ENCODE assay signal across 25 cellular contexts in genomic region chr12:95164656-95165055, GRCh38. TPM values are rescaled to one million over a fixed set of nuclear protein-coding genes. Genes with fewer than 3 reads are reported as not detected.
DNase-seq lines count a peak whose midpoint lies in the region; ATAC-seq and TF ChIP-seq lines count a peak whose summit lies in the region.
"Had no signal": no experiment of that assay in that cellular context is flagged by ENCODE, and none has a peak within 500 bp of the region (broad histone marks: within the 10 kb centered on the region; RNA-seq: fewer than 3 reads in every experiment).

No MANE protein-coding gene starts in this region.

- no peaks in the 10 kb centered on the region for H4K20me1 ChIP-seq in fibroblast of lung (ENCODE audit: control insufficient read depth, extremely low read depth, insufficient read depth, low read length)

- H3K9ac ChIP-seq in fibroblast of lung (ENCODE audit: insufficient read depth, low read length): no peak overlapping the region
- no peak overlapping the region for H3K9ac ChIP-seq in parathyroid adenoma

- H3K9me3 Mint-ChIP-seq in Caco-2 (ENCODE audit: unreplicated experiment): no peaks in the 10 kb centered on the region
- H3K9me3 Mint-ChIP-seq: activated B cell treated with CpG ODN at 0.5 μM for 24 hours; activated CD8-positive, alpha-beta T cell treated with anti-CD3 and anti-CD28 coated beads for 36 hours; activated naive CD4-positive, alpha-beta T cell treated with anti-CD3 and anti-CD28 coated beads, Interleukin-2, amount 50 U/mL, for 24 hours; activated T-cell treated with anti-CD3 and anti-CD28 coated beads, Interleukin-2, amount 50 U/mL, for 4 hours; CD4-positive, alpha-beta memory T cell; natural killer cell treated with Interleukin-12 subunit alpha and Interleukin-12 subunit beta and Interleukin-15 and Interleukin-18, amount 100 ng/mL, for 72 hours; stimulated activated memory B cell treated with anti-CD40 and anti-IgM and Interleukin-4, amounts not matched to agents 10 μg/mL and 1 μg/mL and 100 μg/mL, for 72 hours; T-helper 2 cell treated with Interferon-gamma antibody and Interleukin-4, amounts not matched to agents 5 μg/mL and 100 μg/mL, for 36 hours had no signal

- peak; percentile 52; the same call in 2 of the 3 replicates for ATAC-seq in RWPE2 (ENCODE audit: low read depth)
- ATAC-seq: activated CD8-positive, alpha-beta T cell treated with anti-CD3 and anti-CD28 coated beads for 36 hours; activated T-cell treated with anti-CD3 and anti-CD28 coated beads, Interleukin-2, amount 50 U/mL, for 4 hours; natural killer cell treated with Interleukin-12 subunit alpha and Interleukin-12 subunit beta and Interleukin-15 and Interleukin-18, amount 100 ng/mL, for 72 hours; stimulated activated memory B cell treated with anti-CD40 and anti-IgM and Interleukin-4, amounts not matched to agents 10 μg/mL and 1 μg/mL and 100 μg/mL, for 72 hours had no signal

- H3K27ac ChIP-seq in RWPE2 (ENCODE audit: poor library complexity, severe bottlenecking) (peak overlapping the region; percentile 56), fibroblast of lung (ENCODE audit: insufficient read depth, low read length) (no peak overlapping the region), parathyroid adenoma (no peak overlapping the region), thyroid gland (no peak overlapping the region), prostate gland (peak overlapping the region in 1 of 2 donors; percentile 29)
- H3K27ac ChIP-seq: breast epithelium, thoracic aorta had no signal

- H3K27ac Mint-ChIP-seq in Caco-2 (ENCODE audit: unreplicated experiment): peak overlapping the region; percentile 71
- H3K27ac Mint-ChIP-seq: activated B cell treated with CpG ODN at 0.5 μM for 24 hours; activated CD8-positive, alpha-beta T cell treated with anti-CD3 and anti-CD28 coated beads for 36 hours; activated naive CD4-positive, alpha-beta T cell treated with anti-CD3 and anti-CD28 coated beads, Interleukin-2, amount 50 U/mL, for 24 hours; CD4-positive, alpha-beta memory T cell; natural killer cell treated with Interleukin-12 subunit alpha and Interleukin-12 subunit beta and Interleukin-15 and Interleukin-18, amount 100 ng/mL, for 72 hours; stimulated activated memory B cell treated with anti-CD40 and anti-IgM and Interleukin-4, amounts not matched to agents 10 μg/mL and 1 μg/mL and 100 μg/mL, for 72 hours; T-helper 2 cell treated with Interferon-gamma antibody and Interleukin-4, amounts not matched to agents 5 μg/mL and 100 μg/mL, for 36 hours had no signal

- peaks cover 19% of the 10 kb centered on the region for H3K36me3 Mint-ChIP-seq in Caco-2 (ENCODE audit: insufficient read depth, unreplicated experiment)
- H3K36me3 Mint-ChIP-seq: CD4-positive, alpha-beta memory T cell; natural killer cell treated with Interleukin-12 subunit alpha and Interleukin-12 subunit beta and Interleukin-15 and Interleukin-18, amount 100 ng/mL, for 72 hours had no signal

- TF ChIP-seq POLR2A in thyroid gland (IDR thresholded peaks at IDR 0.05) (no peak), prostate gland (IDR thresholded peaks at IDR 0.05) (no peak)

- H3K4me3 Mint-ChIP-seq in Caco-2 (ENCODE audit: unreplicated experiment): peak overlapping the region; percentile 71
- H3K4me3 Mint-ChIP-seq: activated B cell treated with CpG ODN at 0.5 μM for 24 hours; activated CD8-positive, alpha-beta T cell treated with anti-CD3 and anti-CD28 coated beads for 36 hours; activated naive CD4-positive, alpha-beta T cell treated with anti-CD3 and anti-CD28 coated beads, Interleukin-2, amount 50 U/mL, for 24 hours; activated T-cell treated with anti-CD3 and anti-CD28 coated beads, Interleukin-2, amount 50 U/mL, for 4 hours; CD4-positive, alpha-beta memory T cell; natural killer cell treated with Interleukin-12 subunit alpha and Interleukin-12 subunit beta and Interleukin-15 and Interleukin-18, amount 100 ng/mL, for 72 hours; stimulated activated memory B cell treated with anti-CD40 and anti-IgM and Interleukin-4, amounts not matched to agents 10 μg/mL and 1 μg/mL and 100 μg/mL, for 72 hours; T-helper 2 cell treated with Interferon-gamma antibody and Interleukin-4, amounts not matched to agents 5 μg/mL and 100 μg/mL, for 36 hours had no signal

- no peaks in the 10 kb centered on the region for H3K27me3 Mint-ChIP-seq in Caco-2 (ENCODE audit: insufficient read depth, unreplicated experiment)
- H3K27me3 Mint-ChIP-seq: activated B cell treated with CpG ODN at 0.5 μM for 24 hours; activated CD8-positive, alpha-beta T cell treated with anti-CD3 and anti-CD28 coated beads for 36 hours; stimulated activated memory B cell treated with anti-CD40 and anti-IgM and Interleukin-4, amounts not matched to agents 10 μg/mL and 1 μg/mL and 100 μg/mL, for 72 hours had no signal

- DNase-seq in Caco-2: no peak
- DNase-seq in RWPE2 (ENCODE audit: low spot score): no peak
- peak in 1 of 2 donors; percentile 71 for DNase-seq in fibroblast of lung (ENCODE audit: low read depth in 2 of 2)
- no peak for DNase-seq in C1 segment of cervical spinal cord (lab: John Stamatoyannopoulos, UW)
- no peak for DNase-seq in thyroid gland
- DNase-seq in RKO (ENCODE audit: low spot score): no peak
- no peak for DNase-seq in prostate gland (ENCODE audit: low spot score)
- DNase-seq: activated B cell treated with CpG ODN at 0.5 μM for 24 hours; activated CD8-positive, alpha-beta T cell treated with anti-CD3 and anti-CD28 coated beads for 36 hours; activated T-cell treated with anti-CD3 and anti-CD28 coated beads, Interleukin-2, amount 50 U/mL, for 4 hours; CD4-positive, alpha-beta memory T cell; esophagus squamous epithelium; heart right ventricle; KG1; NCI-H1092 treated with DMSO at 0.1 percent for 48 hours; NCI-H526; stimulated activated CD4-positive, alpha-beta T cell treated with anti-CD3 and anti-CD28 coated beads, Interleukin-12 subunit alpha, Interleukin-12 subunit beta, amount 100 ng/mL, for 4 hours had no signal

- H3K4me2 ChIP-seq in fibroblast of lung (ENCODE audit: extremely low read depth, insufficient read depth, low read length) (peak overlapping the region; percentile 18), parathyroid adenoma (ENCODE audit: low read length) (no peak overlapping the region)

- POLR2A ChIA-PET in Caco-2 (lab: Charles Lee): interaction anchor here (0.5 to 2.1 kb wide), 3 partner anchors 53 to 948 kb away, joined by 3 to 14 read pairs (median 5); partner anchors contain the start of genes FGD6 and VEZT

- CTCF ChIA-PET in Caco-2 (lab: Charles Lee): no interaction called here

- H2AFZ ChIP-seq in fibroblast of lung (ENCODE audit: low read length) (no peak overlapping the region), parathyroid adenoma (peak overlapping the region; percentile 67)

- H3K79me2 ChIP-seq in fibroblast of lung (ENCODE audit: control insufficient read depth, insufficient read depth, low read length) (no peaks in the 10 kb centered on the region), parathyroid adenoma (no peaks in the 10 kb centered on the region)

- no peaks in the 10 kb centered on the region for H3K27me3 ChIP-seq in Caco-2 (replicated peaks; ENCODE audit: control insufficient read depth, insufficient read depth, low read length)
- H3K27me3 ChIP-seq in RWPE2 (ENCODE audit: insufficient read depth, poor library complexity, severe bottlenecking): no peaks in the 10 kb centered on the region
- no peaks in the 10 kb centered on the region for H3K27me3 ChIP-seq in fibroblast of lung (ENCODE audit: control insufficient read depth, insufficient read depth, low read length)
- no peaks in the 10 kb centered on the region for H3K27me3 ChIP-seq in parathyroid adenoma (ENCODE audit: control insufficient read depth, insufficient read depth, low read length)
- no peaks in the 10 kb centered on the region for H3K27me3 ChIP-seq in thyroid gland
- H3K27me3 ChIP-seq in prostate gland (replicated peaks; ENCODE audit: insufficient read depth): no peaks in the 10 kb centered on the region
- H3K27me3 ChIP-seq: breast epithelium, esophagus squamous epithelium, heart right ventricle had no signal

- H3K36me3 ChIP-seq in Caco-2 (ENCODE audit: control insufficient read depth, insufficient read depth, low read length): no peaks in the 10 kb centered on the region; the same call in 1 of the 2 replicates
- peaks cover 56% of the 10 kb centered on the region for H3K36me3 ChIP-seq in RWPE2 (ENCODE audit: low read depth)
- no peaks in the 10 kb centered on the region for H3K36me3 ChIP-seq in fibroblast of lung (ENCODE audit: control insufficient read depth, insufficient read depth, low read length)
- H3K36me3 ChIP-seq in parathyroid adenoma (ENCODE audit: control insufficient read depth, insufficient read depth, low read length): no peaks in the 10 kb centered on the region
- H3K36me3 ChIP-seq in thyroid gland: no peaks in the 10 kb centered on the region
- no peaks in the 10 kb centered on the region for H3K36me3 ChIP-seq in prostate gland
- H3K36me3 ChIP-seq: breast epithelium, heart right ventricle, thoracic aorta had no signal

- no peaks in the 10 kb centered on the region for H3K9me3 ChIP-seq in Caco-2
- H3K9me3 ChIP-seq in RWPE2 (ENCODE audit: severe bottlenecking): no peaks in the 10 kb centered on the region
- no peaks in the 10 kb centered on the region for H3K9me3 ChIP-seq in fibroblast of lung (ENCODE audit: control insufficient read depth, insufficient read depth, low read depth, low read length)
- no peaks in the 10 kb centered on the region for H3K9me3 ChIP-seq in parathyroid adenoma (ENCODE audit: control insufficient read depth, low read length)
- no peaks in the 10 kb centered on the region for H3K9me3 ChIP-seq in thyroid gland
- H3K9me3 ChIP-seq in prostate gland: no peaks in the 10 kb centered on the region
- H3K9me3 ChIP-seq: breast epithelium, esophagus squamous epithelium, heart right ventricle, thoracic aorta had no signal

- TF ChIP-seq CTCF in Caco-2 (IDR thresholded peaks at IDR 0.05; ENCODE audit: insufficient read depth in 1 of 2, low read depth in 1 of 2, low read length in 1 of 2, severe bottlenecking in 1 of 2, unreplicated experiment in 1 of 2) (no peak), RWPE2 (IDR thresholded peaks at IDR 0.05; ENCODE audit: poor library complexity, severe bottlenecking) (no peak), fibroblast of lung (conservative IDR thresholded peaks at IDR 0.05 in 1 of 2, IDR thresholded peaks at IDR 0.05 in 1 of 2; ENCODE audit: low read depth in 1 of 2, low read length in 2 of 2) (no peak), parathyroid adenoma (IDR thresholded peaks at IDR 0.05) (no peak), thyroid gland (IDR thresholded peaks at IDR 0.05) (no peak), prostate gland (IDR thresholded peaks at IDR 0.05) (no peak)

- no TSS peak for BruUV-seq in Caco-2 (replicated peaks; lab: Mats Ljungman, UMichigan)

- intact Hi-C loops in Caco-2 (cut with micrococcal nuclease; ENCODE audit: unreplicated experiment) (loop anchor here (5.0 kb wide), 1 partner anchor 38 kb away; no protein-coding TSS in a partner anchor), thyroid gland (cut with DNase I) (no loop called here), prostate gland (cut with DNase I) (no loop called here)

- peak overlapping the region; percentile 29 for H3K4me3 ChIP-seq in Caco-2 (ENCODE audit: low read depth, low read length)
- no peak overlapping the region for H3K4me3 ChIP-seq in RWPE2 (ENCODE audit: severe bottlenecking)
- no peak overlapping the region for H3K4me3 ChIP-seq in fibroblast of lung (replicated peaks in 1 of 4; ENCODE audit: control extremely low read depth in 1 of 4, insufficient read depth in 1 of 4, low read depth in 3 of 4, low read length in 4 of 4)
- H3K4me3 ChIP-seq in parathyroid adenoma (ENCODE audit: low read depth, low read length): no peak overlapping the region
- H3K4me3 ChIP-seq in thyroid gland (replicated peaks in 1 of 3): no peak overlapping the region
- H3K4me3 ChIP-seq in prostate gland: no peak overlapping the region
- H3K4me3 ChIP-seq: lung had no signal

- peaks cover 40% of the 10 kb centered on the region for H3K4me1 ChIP-seq in Caco-2
- H3K4me1 ChIP-seq in RWPE2 (ENCODE audit: insufficient read depth, poor library complexity, severe bottlenecking): peaks cover 20% of the 10 kb centered on the region
- H3K4me1 ChIP-seq in fibroblast of lung (ENCODE audit: control insufficient read depth, extremely low read depth, insufficient read depth, low read length): peaks cover 2% of the 10 kb centered on the region
- no peaks in the 10 kb centered on the region for H3K4me1 ChIP-seq in parathyroid adenoma
- H3K4me1 ChIP-seq in thyroid gland: peaks cover 0 to 9% of the 10 kb centered on the region in 2 donors
- peaks cover 6% of the 10 kb centered on the region for H3K4me1 ChIP-seq in prostate gland (replicated peaks)
- H3K4me1 ChIP-seq: breast epithelium had no signal

- WGBS in thyroid gland, 2 donors: 95 to 96% methylated on average over 2 of the region's 2 CpGs
- 79% methylated on average over 2 of the region's 2 CpGs for WGBS in prostate gland

- H3K4me1 Mint-ChIP-seq in Caco-2 (ENCODE audit: low read depth, unreplicated experiment): peaks cover 40% of the 10 kb centered on the region
- H3K4me1 Mint-ChIP-seq: activated B cell treated with CpG ODN at 0.5 μM for 24 hours; activated naive CD4-positive, alpha-beta T cell treated with anti-CD3 and anti-CD28 coated beads, Interleukin-2, amount 50 U/mL, for 24 hours; stimulated activated memory B cell treated with anti-CD40 and anti-IgM and Interleukin-4, amounts not matched to agents 10 μg/mL and 1 μg/mL and 100 μg/mL, for 72 hours had no signal

RNA-seq across cellular contexts. Expression of gene FGD6, which starts 52.6 kb away (rescaled TPM):
- total RNA-seq in Caco-2 (2022) (23.5 and 25.1 TPM in 2 replicates), fibroblast of lung (3.3 and 5.6 TPM in 2 replicates), thyroid gland (10 to 100 TPM; 27.1 to 33.7 (median 30.8) TPM), prostate gland (10 to 100 TPM in 1 of 2 donors, 1 to 10 TPM in 1; 9.9 to 13.9 TPM)
- polyA plus RNA-seq in fibroblast of lung: 3.0 and 4.7 TPM in 2 replicates
- polyA plus RNA-seq in fibroblast of lung (2012): 1.4 and 2.1 TPM in 2 replicates
- polyA minus RNA-seq in fibroblast of lung (ENCODE audit: low replicate concordance): 0.78 and 1.5 TPM in 2 replicates

RNA-seq across cellular contexts. Expression of gene VEZT, which starts 53.0 kb away (rescaled TPM):
- total RNA-seq in Caco-2 (2022): 76.9 and 77.4 TPM in 2 replicates
- 50.1 and 76.6 TPM in 2 replicates for total RNA-seq in fibroblast of lung
- 96.1 and 123 TPM in 2 replicates for polyA plus RNA-seq in fibroblast of lung
- 45.7 and 52.9 TPM in 2 replicates for polyA plus RNA-seq in fibroblast of lung (2012)
- 23.8 and 32.3 TPM in 2 replicates for polyA minus RNA-seq in fibroblast of lung (ENCODE audit: low replicate concordance)
- 100 to 1,000 TPM; 101 to 186 (median 160) TPM for total RNA-seq in thyroid gland
- 10 to 100 TPM; 37.4 to 81.6 TPM for total RNA-seq in prostate gland
